Comparison of ENCODE assay signal across 20 cellular contexts in the genomic region with DNA sequence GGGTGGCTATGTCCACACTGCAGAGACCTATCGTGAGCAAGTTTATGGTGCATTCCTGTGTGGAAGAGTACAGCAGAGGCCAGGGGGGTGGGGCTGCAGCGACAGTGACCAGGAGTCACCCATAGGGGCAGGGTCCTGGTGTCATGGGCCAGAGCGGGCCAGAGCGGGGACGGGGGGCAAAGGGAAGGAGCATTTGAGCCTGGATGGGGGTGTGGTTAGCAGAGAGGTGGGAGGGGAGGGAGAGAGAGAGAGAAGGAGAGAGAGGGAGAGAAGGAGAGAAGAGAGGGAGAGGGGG. TPM values are rescaled to one million over a fixed set of nuclear protein-coding genes. Genes with fewer than 3 reads are reported as not detected.
"Had no signal": no experiment of that assay in that cellular context is flagged by ENCODE, and none has a peak within 500 bp of the region (broad histone marks: within the 10 kb centered on the region; RNA-seq: fewer than 3 reads in every experiment).

No MANE protein-coding gene starts in this region.

- H3K27ac ChIP-seq: adrenal gland, colonic mucosa, dorsolateral prefrontal cortex, esophagus squamous epithelium, gastrocnemius medialis, left lung, neutrophil, pancreas, psoas muscle, right atrium auricular region, spleen, thoracic aorta, vagina had no signal

- DNase-seq: activated gamma-delta T cell treated with Interleukin-2 at 50 U/mL for 16 hours; activated T-cell treated with anti-CD3 and anti-CD28 coated beads, Interleukin-2, amount 50 U/mL, for 1 hour; adrenal gland; colonic mucosa; dorsolateral prefrontal cortex; effector memory CD8-positive, alpha-beta T cell; esophagus squamous epithelium; gastrocnemius medialis; head of caudate nucleus; left lung; pancreas; psoas muscle; spleen; stimulated activated CD4-positive, alpha-beta T cell treated with anti-CD3 and anti-CD28 coated beads, Interleukin-4, amount 100 ng/mL, for 1 hour; stimulated activated naive CD4-positive, alpha-beta T cell treated with Interleukin-2 at 50 U/mL for 16 hours had no signal

- H3K27me3 ChIP-seq: adrenal gland, colonic mucosa, pancreas, right atrium auricular region, vagina had no signal

- H3K4me1 ChIP-seq: adrenal gland, colonic mucosa, esophagus squamous epithelium, gastrocnemius medialis, left lung, pancreas, psoas muscle, right atrium auricular region, spleen, vagina had no signal

- H3K4me3 ChIP-seq: adrenal gland, colonic mucosa, dorsolateral prefrontal cortex, esophagus squamous epithelium, gastrocnemius medialis, left lung, pancreas, psoas muscle, right atrium auricular region, spleen, thoracic aorta, vagina had no signal

- H3K36me3 ChIP-seq: adrenal gland, colonic mucosa, esophagus squamous epithelium, gastrocnemius medialis, left lung, neutrophil, pancreas, right atrium auricular region, spleen, thoracic aorta, vagina had no signal

- ATAC-seq: effector memory CD8-positive, alpha-beta T cell; gastrocnemius medialis; left lung; naive thymus-derived CD8-positive, alpha-beta T cell; pancreas; psoas muscle had no signal

- H3K9me3 ChIP-seq: adrenal gland, colonic mucosa, esophagus squamous epithelium, gastrocnemius medialis, left lung, neutrophil, pancreas, psoas muscle, right atrium auricular region, spleen, thoracic aorta, vagina had no signal

RNA-seq across cellular contexts. Expression of gene JPH3, which starts 17.8 kb away (rescaled TPM):
- total RNA-seq: gastrocnemius medialis; naive thymus-derived CD8-positive, alpha-beta T cell; spleen; thoracic aorta had no signal
